1 cellular context compared by ENCODE assay signal in the genomic region with DNA sequence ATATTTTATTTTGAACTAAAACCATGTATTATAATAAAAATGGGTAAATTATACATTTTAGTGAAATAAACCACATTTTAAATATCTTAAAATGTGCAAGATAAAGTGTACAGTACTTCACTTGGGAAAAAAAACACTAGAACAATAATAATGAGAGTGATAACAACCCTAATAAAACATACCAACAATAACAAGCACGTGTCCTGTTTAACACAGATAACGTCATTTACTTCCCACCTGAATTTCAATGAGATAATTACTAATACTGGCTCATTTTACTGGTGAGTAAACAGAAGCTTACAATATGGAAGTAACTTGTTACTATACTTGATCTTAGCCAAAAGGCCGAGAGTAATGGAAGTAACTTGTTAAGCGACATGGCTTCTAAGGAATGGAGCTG.
TF ChIP-seq lines count a peak whose summit lies in the region.

No MANE protein-coding gene starts in this region.

TF ChIP-seq in HEK293, 187 proteins besides CTCF, POLR2A, EP300 and RAD21 (continued from another document):
- TF ChIP-seq ATF2 (tag by site-specific recombination; IDR thresholded peaks at IDR 0.05; ENCODE audit: low read depth) (peak; percentile 78), ZNF610 (tag by site-specific recombination; IDR thresholded peaks at IDR 0.05; ENCODE audit: borderline replicate concordance) (no peak), ZNF664 (tag by site-specific recombination; IDR thresholded peaks at IDR 0.05) (peak; percentile 92), ZFHX2 (tag by site-specific recombination; conservative IDR thresholded peaks at IDR 0.05) (no peak), ZNF248 (tag by site-specific recombination; IDR thresholded peaks at IDR 0.05) (no peak), ZXDB (tag by site-specific recombination; IDR thresholded peaks at IDR 0.05) (0 out of 2 replicates have a peak, but pooled peaks have one; percentile 29), ZNF677 (tag by site-specific recombination; IDR thresholded peaks at IDR 0.05) (no peak)
